Comparison of ENCODE assay signal across 20 cellular contexts in genomic region chr12:69042970-69043369, GRCh38.
DNase-seq lines count a peak whose midpoint lies in the region; ATAC-seq, FAIRE-seq and TF ChIP-seq lines count a peak whose summit lies in the region.
"Had no signal": no experiment of that assay in that cellular context is flagged by ENCODE, and none has a peak within 500 bp of the region (broad histone marks: within the 10 kb centered on the region; RNA-seq: fewer than 3 reads in every experiment).

No MANE protein-coding gene starts in this region.

- no peaks in the 10 kb centered on the region for H3K79me2 ChIP-seq in osteoblast (ENCODE audit: insufficient read depth, low read length)

- H3K9ac ChIP-seq in endodermal cell (ENCODE audit: extremely low read depth, low read length, poor library complexity, severe bottlenecking) = no peak overlapping the region
- H3K9ac ChIP-seq: KMS-11 had no signal

- H3K27me3 ChIP-seq in H7 (ENCODE audit: control insufficient read depth, insufficient read depth, low read length) = no peaks in the 10 kb centered on the region
- H3K27me3 ChIP-seq in endodermal cell (ENCODE audit: control insufficient read depth, insufficient read depth, low read length, poor library complexity, severe bottlenecking) = no peaks in the 10 kb centered on the region
- H3K27me3 ChIP-seq in osteoblast (ENCODE audit: insufficient read depth, low read length) = no peaks in the 10 kb centered on the region
- H3K27me3 ChIP-seq: BE2C, suprapubic skin had no signal

- no peaks in the 10 kb centered on the region for H4K20me1 ChIP-seq in osteoblast (ENCODE audit: insufficient read depth, low read length)

- no peaks in the 10 kb centered on the region for H3K36me3 Mint-ChIP-seq in endodermal cell (ENCODE audit: low read depth)
- no peaks in the 10 kb centered on the region for H3K36me3 Mint-ChIP-seq in glutamatergic neuron (ENCODE audit: unreplicated experiment)

- no peak overlapping the region for H3K27ac ChIP-seq in endodermal cell (ENCODE audit: low read depth, low read length)
- no peak overlapping the region for H3K27ac ChIP-seq in osteoblast (ENCODE audit: low read depth, low read length)
- H3K27ac ChIP-seq: KMS-11, psoas muscle, RWPE1, suprapubic skin had no signal

- DNase-seq in H7 (peak; percentile 13), NCI-H345 treated with DMSO at 0.1 percent for 48 hours (lab: John Stamatoyannopoulos, UW; ENCODE audit: unreplicated experiment) (peak; percentile 49), endodermal cell (peak; percentile 73), osteoblast (ENCODE audit: insufficient read length, low spot score, missing footprints) (peak; percentile 26), urothelium cell line (ENCODE audit: low spot score) (no peak), NCI-H2171 treated with DMSO at 0.1 percent for 48 hours (lab: John Stamatoyannopoulos, UW) (no peak), glutamatergic neuron (no peak)
- DNase-seq: activated CD4-positive, alpha-beta T cell treated with anti-CD3 and anti-CD28 coated beads, Interleukin-2, amount 50 U/mL, for 4 hours; activated naive CD4-positive, alpha-beta T cell treated with anti-CD3 and anti-CD28 coated beads for 36 hours; BE2C; NCI-H1048; psoas muscle; stimulated activated CD4-positive, alpha-beta T cell treated with anti-CD3 and anti-CD28 coated beads, Interleukin-4, amount 100 ng/mL, for 4 hours had no signal

- peaks cover 15% of the 10 kb centered on the region for H3K4me1 Mint-ChIP-seq in endodermal cell
- H3K4me1 Mint-ChIP-seq in glutamatergic neuron (ENCODE audit: low read depth, unreplicated experiment) = peaks cover 2% of the 10 kb centered on the region

- no peak for ATAC-seq in GM18517 (IDR thresholded peaks at IDR 0.05; ENCODE audit: unreplicated experiment)
- ATAC-seq: psoas muscle had no signal

- no peak for FAIRE-seq in urothelium cell line (lab: Jason Lieb, UNC)
- FAIRE-seq: keratinocyte, TTC549 had no signal

- no peaks in the 10 kb centered on the region for H3K4me1 ChIP-seq in endodermal cell (ENCODE audit: control insufficient read depth, insufficient read depth, low read length)
- no peaks in the 10 kb centered on the region for H3K4me1 ChIP-seq in osteoblast (ENCODE audit: insufficient read depth, low read length)
- H3K4me1 ChIP-seq: BE2C, psoas muscle, suprapubic skin had no signal

- H3K4me3 ChIP-seq in H7 (ENCODE audit: insufficient read depth, low read depth, low read length) (no peak overlapping the region), endodermal cell (ENCODE audit: low read length) (no peak overlapping the region), osteoblast (ENCODE audit: insufficient read depth, low read length) (no peak overlapping the region)
- H3K4me3 ChIP-seq: psoas muscle, suprapubic skin had no signal

- H3K27ac Mint-ChIP-seq in endodermal cell (no peak overlapping the region), glutamatergic neuron (ENCODE audit: unreplicated experiment) (no peak overlapping the region)
- H3K27ac Mint-ChIP-seq: activated naive CD4-positive, alpha-beta T cell treated with anti-CD3 and anti-CD28 coated beads for 36 hours had no signal

- no peak overlapping the region for H3K4me2 ChIP-seq in osteoblast (ENCODE audit: insufficient read depth, low read length)
- H3K4me2 ChIP-seq: KMS-11 had no signal

- no peaks in the 10 kb centered on the region for H3K36me3 ChIP-seq in H7 (replicated peaks; ENCODE audit: control insufficient read depth, insufficient read depth, low read length)
- no peaks in the 10 kb centered on the region for H3K36me3 ChIP-seq in endodermal cell (ENCODE audit: control insufficient read depth, insufficient read depth, low read length)
- no peaks in the 10 kb centered on the region for H3K36me3 ChIP-seq in osteoblast (ENCODE audit: insufficient read depth, low read length)
- H3K36me3 ChIP-seq: BE2C, suprapubic skin had no signal

- H3K4me3 Mint-ChIP-seq in endodermal cell (no peak overlapping the region), glutamatergic neuron (ENCODE audit: unreplicated experiment) (no peak overlapping the region)
- H3K4me3 Mint-ChIP-seq: activated naive CD4-positive, alpha-beta T cell treated with anti-CD3 and anti-CD28 coated beads for 36 hours; nephron had no signal

- H3K27me3 Mint-ChIP-seq in endodermal cell (ENCODE audit: insufficient read depth) = no peaks in the 10 kb centered on the region
- no peaks in the 10 kb centered on the region for H3K27me3 Mint-ChIP-seq in glutamatergic neuron (ENCODE audit: unreplicated experiment)

- H2AFZ ChIP-seq in osteoblast (ENCODE audit: low read length) = no peak overlapping the region

- H3K9me3 ChIP-seq in endodermal cell (ENCODE audit: control insufficient read depth, low read length) (no peaks in the 10 kb centered on the region), osteoblast (ENCODE audit: low read depth, low read length) (no peaks in the 10 kb centered on the region)
- H3K9me3 ChIP-seq: BE2C, psoas muscle, suprapubic skin had no signal

- 63% methylated on average over 4 of the region's 4 CpGs; no CpG with 5 or more reads in 1 of the 2 experiments for WGBS in endodermal cell (ENCODE audit: insufficient coverage in 1 of 2, insufficient read length in 1 of 2), 2 experiments

- TF ChIP-seq CTCF in endodermal cell (conservative IDR thresholded peaks at IDR 0.05) (no peak), osteoblast (IDR thresholded peaks at IDR 0.05; ENCODE audit: extremely low read depth, low read depth, low read length) (no peak), glutamatergic neuron (IDR thresholded peaks at IDR 0.05; ENCODE audit: partially characterized antibody, unreplicated experiment) (no peak)

- H3K9me3 Mint-ChIP-seq in endodermal cell (no peaks in the 10 kb centered on the region), glutamatergic neuron (ENCODE audit: unreplicated experiment) (peaks cover 1% of the 10 kb centered on the region)
- H3K9me3 Mint-ChIP-seq: activated naive CD4-positive, alpha-beta T cell treated with anti-CD3 and anti-CD28 coated beads for 36 hours; nephron had no signal

Comparison
In these comparisons a context has a peak if more than half of its experiments do, and no peak if none do; other contexts are left out.
1. DNase-seq: peak in H7 (single experiment), NCI-H345 treated with DMSO at 0.1 percent for 48 hours (single experiment), endodermal cell (single experiment) and osteoblast (single experiment); none in urothelium cell line (single experiment), NCI-H2171 treated with DMSO at 0.1 percent for 48 hours (single experiment) and glutamatergic neuron (single experiment).